In the genomic region with DNA sequence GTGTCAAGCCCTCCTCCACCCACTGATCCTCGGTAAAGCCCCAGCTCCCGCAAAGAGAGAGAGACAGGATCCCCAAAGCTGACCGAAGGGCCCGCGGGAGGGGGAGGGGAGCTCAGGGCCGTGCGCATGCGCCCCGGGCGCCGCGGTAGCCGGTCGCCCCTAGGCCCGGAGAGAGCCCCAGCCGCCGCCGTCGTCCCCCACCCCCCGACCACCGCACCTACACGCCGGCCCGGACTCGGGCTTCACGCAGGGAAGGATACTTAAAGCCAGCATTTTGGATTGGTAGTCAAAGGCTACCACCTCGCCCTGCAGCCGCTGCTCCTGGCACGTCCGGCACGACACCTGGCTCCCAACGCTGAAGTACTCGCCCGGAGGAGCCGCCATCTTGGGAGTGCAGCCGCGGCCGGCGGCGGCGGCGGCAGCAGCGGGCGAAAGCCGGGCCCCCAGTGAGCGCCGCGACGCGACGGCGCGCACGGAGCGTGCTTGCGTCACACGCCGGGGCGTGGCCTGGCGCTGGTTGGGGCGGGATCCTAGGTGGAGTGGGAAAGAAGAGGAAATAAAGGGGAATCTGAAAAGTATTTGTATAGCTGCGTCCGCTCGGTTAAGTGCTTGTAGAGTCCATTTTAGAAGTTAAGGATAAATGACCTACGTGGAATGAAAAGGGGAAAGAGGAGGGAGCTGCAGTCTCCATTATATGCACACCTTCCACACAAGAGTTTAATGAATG, we compare ENCODE assay signal across 8 cellular contexts. TPM values are rescaled to one million over a fixed set of nuclear protein-coding genes. Genes with fewer than 3 reads are reported as not detected.
A peak's percentile ranks its signal among the peaks of the same experiment; 100 is the strongest.
DNase-seq lines count a peak whose midpoint lies in the region; ATAC-seq and TF ChIP-seq lines count a peak whose summit lies in the region.

A gene (minus strand): TSS at position 468 of the 727 bp plus-strand sequence. CDS start 84 bp downstream, at position 384.

- no peaks in the 10 kb centered on the region for H3K27me3 ChIP-seq in mucosa of rectum (ENCODE audit: control insufficient read depth in 2 of 2, insufficient read depth in 2 of 2, low read length in 2 of 2)

- in situ Hi-C loops in Caki2 (cut with HindIII; ENCODE audit: low pct_unique_long_range_greater_than_20kb, low sequenced_read_pairs), result no loop called here

- H3K27ac ChIP-seq in mucosa of rectum (ENCODE audit: low read depth in 2 of 2, low read length in 2 of 2), result peak within 1 kb of the TSS; percentile 91 to 93

- H3K9ac ChIP-seq in mucosa of rectum (ENCODE audit: low read depth in 1 of 2, low read length in 2 of 2), result peak within 1 kb of the TSS; percentile 82 to 84

- peak; percentile 49 for ATAC-seq in GM21529 (IDR thresholded peaks at IDR 0.05; ENCODE audit: unreplicated experiment)

- peak; percentile 80 for TF ChIP-seq POLR2A in erythroblast (IDR thresholded peaks at IDR 0.05; ENCODE audit: low read length)

- H3K4me3 ChIP-seq in Jurkat, Clone E6-1 (ENCODE audit: low read length), result peak within 1 kb of the TSS; percentile 96
- peak within 1 kb of the TSS; percentile 75 to 84 for H3K4me3 ChIP-seq in mucosa of rectum (ENCODE audit: low read length in 2 of 2)

- no peaks in the 10 kb centered on the region for H3K9me3 ChIP-seq in mucosa of rectum (ENCODE audit: control insufficient read depth in 2 of 2, low read length in 2 of 2)

- DNase-seq in Caki2 (ENCODE audit: low read depth) (peak; percentile 93), erythroblast (lab: John Stamatoyannopoulos, UW) (peak; percentile 92 to 96)
- peak; percentile 82 for DNase-seq in Jurkat, Clone E6-1 (ENCODE audit: low read depth, low spot score)
- DNase-seq in activated T-cell treated with anti-CD3 and anti-CD28 coated beads, Interleukin-2, amount 50 U/mL, for 1 hour, result peak; percentile 97
- peak; percentile 84 for DNase-seq in stimulated activated CD8-positive, alpha-beta memory T cell treated with anti-CD3 and anti-CD28 coated beads, Interleukin-4, amount 100 ng/mL, for 24 hours (ENCODE audit: low read depth)

- peaks cover 14 to 21% of the 10 kb centered on the region in 2 donors for H3K36me3 ChIP-seq in mucosa of rectum (ENCODE audit: control insufficient read depth in 2 of 2, insufficient read depth in 2 of 2, low read length in 2 of 2)

- peaks cover 8 to 20% of the 10 kb centered on the region in 2 donors for H3K4me1 ChIP-seq in mucosa of rectum (ENCODE audit: control insufficient read depth in 2 of 2, insufficient read depth in 2 of 2, low read length in 2 of 2)

TF ChIP-seq in PFSK-1, 5 proteins besides CTCF, POLR2A, EP300 and RAD21:
- TF ChIP-seq POLR2AphosphoS5 (IDR thresholded peaks at IDR 0.05; ENCODE audit: low read depth, low read length), result peak; percentile 64
- no peak for TF ChIP-seq SIN3A (IDR thresholded peaks at IDR 0.05; ENCODE audit: borderline replicate concordance, insufficient read depth, low read length)
- TF ChIP-seq FOXP2 (optimal IDR thresholded peaks at IDR 0.05; ENCODE audit: borderline replicate concordance, extremely low read depth, extremely low read length, insufficient read depth), result peak; percentile 62
- peak; percentile 84 for TF ChIP-seq TAF1 (IDR thresholded peaks at IDR 0.05; ENCODE audit: borderline replicate concordance, insufficient read depth, low read length)
- TF ChIP-seq, protein P1, sequence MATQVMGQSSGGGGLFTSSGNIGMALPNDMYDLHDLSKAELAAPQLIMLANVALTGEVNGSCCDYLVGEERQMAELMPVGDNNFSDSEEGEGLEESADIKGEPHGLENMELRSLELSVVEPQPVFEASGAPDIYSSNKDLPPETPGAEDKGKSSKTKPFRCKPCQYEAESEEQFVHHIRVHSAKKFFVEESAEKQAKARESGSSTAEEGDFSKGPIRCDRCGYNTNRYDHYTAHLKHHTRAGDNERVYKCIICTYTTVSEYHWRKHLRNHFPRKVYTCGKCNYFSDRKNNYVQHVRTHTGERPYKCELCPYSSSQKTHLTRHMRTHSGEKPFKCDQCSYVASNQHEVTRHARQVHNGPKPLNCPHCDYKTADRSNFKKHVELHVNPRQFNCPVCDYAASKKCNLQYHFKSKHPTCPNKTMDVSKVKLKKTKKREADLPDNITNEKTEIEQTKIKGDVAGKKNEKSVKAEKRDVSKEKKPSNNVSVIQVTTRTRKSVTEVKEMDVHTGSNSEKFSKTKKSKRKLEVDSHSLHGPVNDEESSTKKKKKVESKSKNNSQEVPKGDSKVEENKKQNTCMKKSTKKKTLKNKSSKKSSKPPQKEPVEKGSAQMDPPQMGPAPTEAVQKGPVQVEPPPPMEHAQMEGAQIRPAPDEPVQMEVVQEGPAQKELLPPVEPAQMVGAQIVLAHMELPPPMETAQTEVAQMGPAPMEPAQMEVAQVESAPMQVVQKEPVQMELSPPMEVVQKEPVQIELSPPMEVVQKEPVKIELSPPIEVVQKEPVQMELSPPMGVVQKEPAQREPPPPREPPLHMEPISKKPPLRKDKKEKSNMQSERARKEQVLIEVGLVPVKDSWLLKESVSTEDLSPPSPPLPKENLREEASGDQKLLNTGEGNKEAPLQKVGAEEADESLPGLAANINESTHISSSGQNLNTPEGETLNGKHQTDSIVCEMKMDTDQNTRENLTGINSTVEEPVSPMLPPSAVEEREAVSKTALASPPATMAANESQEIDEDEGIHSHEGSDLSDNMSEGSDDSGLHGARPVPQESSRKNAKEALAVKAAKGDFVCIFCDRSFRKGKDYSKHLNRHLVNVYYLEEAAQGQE (IDR thresholded peaks at IDR 0.05; ENCODE audit: insufficient read depth in 1 of 2, low read depth in 2 of 2, low read length in 2 of 2), result no peak

RNA-seq across cellular contexts. Expression of the gene that starts here (rescaled TPM):
- 77.9 and 126 TPM in 2 replicates for total RNA-seq in Caki2 (2014; rRNA removed; shearing (Covaris generic); ENCODE audit: low replicate concordance)
- 38.6 TPM for polyA plus RNA-seq in Jurkat, Clone E6-1 (2012; ENCODE audit: insufficient read depth, insufficient read length)
- polyA plus RNA-seq in PFSK-1 (2012; ENCODE audit: insufficient read length, low read depth), result 78.7 TPM

Comparison
In these comparisons a context has a peak if more than half of its experiments do, and no peak if none do; other contexts are left out.
1. Peak in every context shown above with its lines: DNase-seq, ATAC-seq, H3K4me3 ChIP-seq and H3K27ac ChIP-seq.